Comparison of ENCODE assay signal across 20 cellular contexts in the genomic region with DNA sequence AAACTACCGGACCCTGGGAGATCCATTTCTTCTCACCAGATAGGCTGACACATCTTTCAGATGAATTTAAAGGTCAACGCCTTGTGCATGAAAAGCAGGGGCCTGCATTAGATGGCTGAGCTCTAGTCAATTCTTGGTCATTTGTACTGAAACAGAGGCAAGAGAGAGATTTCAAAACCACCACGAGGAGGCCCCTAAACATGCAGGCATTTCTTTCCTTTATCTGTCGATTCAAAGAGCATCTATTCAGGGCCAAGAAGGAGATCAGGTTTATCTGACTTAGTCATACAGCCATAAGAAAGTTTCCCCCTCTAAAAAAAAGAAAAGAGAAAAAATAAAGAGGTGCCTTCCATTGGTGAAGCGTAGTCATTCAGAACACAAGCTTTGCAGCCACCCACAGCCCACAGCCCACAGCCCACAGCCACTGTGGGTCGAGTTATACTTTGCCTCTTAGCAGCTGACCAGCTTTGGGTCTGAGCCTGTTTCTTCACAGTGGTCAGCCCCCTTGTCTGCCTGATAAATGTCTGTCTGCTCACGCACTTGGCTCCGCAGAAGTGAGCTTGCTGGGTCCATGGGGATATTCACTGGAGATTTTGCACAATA.
"Had no signal": no experiment of that assay in that cellular context is flagged by ENCODE, and none has a peak within 500 bp of the region (broad histone marks: within the 10 kb centered on the region; RNA-seq: fewer than 3 reads in every experiment).

No MANE protein-coding gene starts in this region.

- H3K9me3 Mint-ChIP-seq: activated CD4-positive, alpha-beta memory T cell treated with anti-CD3 and anti-CD28 coated beads, Interleukin-2, amount 10 ng/mL, durations not matched to agents 7 days and 5 days; activated naive CD4-positive, alpha-beta T cell treated with anti-CD3 and anti-CD28 coated beads, Interleukin-2, amount 50 U/mL, for 72 hours; central memory CD8-positive, alpha-beta T cell; stimulated activated naive CD8-positive, alpha-beta T cell treated with anti-CD3 and anti-CD28 coated beads, Interleukin-15, amount 100 ng/mL, for 72 hours; T-helper 1 cell treated with Interleukin-12 subunit alpha and Interleukin-12 subunit beta and Interleukin-4 antibody, amounts not matched to agents 30 μg/mL and 1 μg/mL, for 36 hours had no signal

- H3K4me1 ChIP-seq: esophagus squamous epithelium, lower lobe of right lung, right lobe of liver, spleen, upper lobe of right lung had no signal

- DNase-seq: activated CD4-positive, alpha-beta memory T cell treated with anti-CD3 and anti-CD28 coated beads, Interleukin-2, amount 10 ng/mL, durations not matched to agents 7 days and 5 days; activated effector memory CD4-positive, alpha-beta T cell treated with anti-CD3 and anti-CD28 coated beads, Interleukin-2, amount 50 U/mL, for 16 hours; activated T-cell treated with anti-CD3 and anti-CD28 coated beads, Interleukin-2, amount 50 U/mL, for 48 hours; cortex of kidney; effector CD4-positive, alpha-beta T cell; esophagus squamous epithelium; foreskin keratinocyte; left cardiac atrium; lower lobe of right lung; midbrain; right lobe of liver; spleen; stimulated activated naive CD8-positive, alpha-beta T cell treated with anti-CD3 and anti-CD28 coated beads, Interleukin-15, amount 100 ng/mL, for 72 hours; upper lobe of right lung; WERI-Rb-1 had no signal

- H3K4me3 Mint-ChIP-seq: activated CD4-positive, alpha-beta memory T cell treated with anti-CD3 and anti-CD28 coated beads, Interleukin-2, amount 10 ng/mL, durations not matched to agents 7 days and 5 days; brain; central memory CD8-positive, alpha-beta T cell; stimulated activated naive CD8-positive, alpha-beta T cell treated with anti-CD3 and anti-CD28 coated beads, Interleukin-15, amount 100 ng/mL, for 72 hours; T-helper 1 cell treated with Interleukin-12 subunit alpha and Interleukin-12 subunit beta and Interleukin-4 antibody, amounts not matched to agents 30 μg/mL and 1 μg/mL, for 36 hours had no signal

- H3K27me3 ChIP-seq: esophagus squamous epithelium, foreskin keratinocyte, right lobe of liver, spleen, upper lobe of right lung had no signal

- ATAC-seq: activated naive CD4-positive, alpha-beta T cell treated with anti-CD3 and anti-CD28 coated beads, Interleukin-2, amount 50 U/mL, for 72 hours; foreskin keratinocyte; lower lobe of right lung; right lobe of liver; stimulated activated naive CD8-positive, alpha-beta T cell treated with anti-CD3 and anti-CD28 coated beads, Interleukin-15, amount 100 ng/mL, for 72 hours; upper lobe of right lung had no signal

- H3K36me3 Mint-ChIP-seq: activated naive CD4-positive, alpha-beta T cell treated with anti-CD3 and anti-CD28 coated beads, Interleukin-2, amount 50 U/mL, for 72 hours; brain had no signal

- H3K9me3 ChIP-seq: esophagus squamous epithelium, lower lobe of right lung, right lobe of liver, spleen, upper lobe of right lung had no signal

- H3K27ac ChIP-seq: esophagus squamous epithelium, foreskin keratinocyte, lower lobe of right lung, right lobe of liver, spleen, upper lobe of right lung, WERI-Rb-1 had no signal

- H3K4me3 ChIP-seq: esophagus squamous epithelium, lower lobe of right lung, right lobe of liver, spleen, upper lobe of right lung had no signal

- H3K27me3 Mint-ChIP-seq: activated CD4-positive, alpha-beta memory T cell treated with anti-CD3 and anti-CD28 coated beads, Interleukin-2, amount 10 ng/mL, durations not matched to agents 7 days and 5 days; brain; progenitor cell of endocrine pancreas; stimulated activated naive CD8-positive, alpha-beta T cell treated with anti-CD3 and anti-CD28 coated beads, Interleukin-15, amount 100 ng/mL, for 72 hours had no signal

- H3K4me1 Mint-ChIP-seq: activated CD4-positive, alpha-beta memory T cell treated with anti-CD3 and anti-CD28 coated beads, Interleukin-2, amount 10 ng/mL, durations not matched to agents 7 days and 5 days; central memory CD8-positive, alpha-beta T cell; stimulated activated naive CD8-positive, alpha-beta T cell treated with anti-CD3 and anti-CD28 coated beads, Interleukin-15, amount 100 ng/mL, for 72 hours had no signal

- H3K36me3 ChIP-seq: esophagus squamous epithelium, lower lobe of right lung, right lobe of liver, spleen, upper lobe of right lung, WERI-Rb-1 had no signal

- H3K27ac Mint-ChIP-seq: activated CD4-positive, alpha-beta memory T cell treated with anti-CD3 and anti-CD28 coated beads, Interleukin-2, amount 10 ng/mL, durations not matched to agents 7 days and 5 days; activated naive CD4-positive, alpha-beta T cell treated with anti-CD3 and anti-CD28 coated beads, Interleukin-2, amount 50 U/mL, for 72 hours; progenitor cell of endocrine pancreas; stimulated activated naive CD8-positive, alpha-beta T cell treated with anti-CD3 and anti-CD28 coated beads, Interleukin-15, amount 100 ng/mL, for 72 hours; T-helper 1 cell treated with Interleukin-12 subunit alpha and Interleukin-12 subunit beta and Interleukin-4 antibody, amounts not matched to agents 30 μg/mL and 1 μg/mL, for 36 hours had no signal
